In genomic region chr11:6757373-6757967, GRCh38 we compare ENCODE assay signal across 9 cellular contexts. TPM values are rescaled to one million over a fixed set of nuclear protein-coding genes. Genes with fewer than 3 reads are reported as not detected.
DNase-seq lines count a peak whose midpoint lies in the region; ATAC-seq and TF ChIP-seq lines count a peak whose summit lies in the region.
"Had no signal": no experiment of that assay in that cellular context is flagged by ENCODE, and none has a peak within 500 bp of the region (broad histone marks: within the 10 kb centered on the region; RNA-seq: fewer than 3 reads in every experiment).

No MANE protein-coding gene starts in this region.

- DNase-seq in AG09309 (ENCODE audit: low read depth) (peak; percentile 27), GM13976 (ENCODE audit: low spot score) (peak; percentile 32), RKO (ENCODE audit: low spot score) (peak; percentile 70), glomerular visceral epithelial cell (ENCODE audit: extremely low spot score) (peak; percentile 39), progenitor cell of endocrine pancreas (ENCODE audit: low spot score, unreplicated experiment) (peak; percentile 16)
- peak; percentile 38 for DNase-seq in activated gamma-delta T cell treated with anti-CD3 and anti-CD28 coated beads, Interleukin-2, amount 50 U/mL, for 16 hours (ENCODE audit: low read depth)

- H3K36me3 Mint-ChIP-seq in progenitor cell of endocrine pancreas (ENCODE audit: insufficient read depth), result no peaks in the 10 kb centered on the region

- H3K27me3 Mint-ChIP-seq in progenitor cell of endocrine pancreas, result no peaks in the 10 kb centered on the region

- H3K4me3 Mint-ChIP-seq in progenitor cell of endocrine pancreas (ENCODE audit: low read depth), result no peak overlapping the region

- peaks cover 15% of the 10 kb centered on the region for H3K4me1 Mint-ChIP-seq in progenitor cell of endocrine pancreas (ENCODE audit: low read depth)

- TF ChIP-seq CTCF in AG09309 (IDR thresholded peaks at IDR 0.05; ENCODE audit: control insufficient read depth, insufficient read depth, low read depth, low read length, missing control alignments) (peak; percentile 72), GM13976 (IDR thresholded peaks at IDR 0.05; ENCODE audit: borderline replicate concordance, control extremely low read depth, extremely low read depth, insufficient read depth, missing control alignments) (peak; percentile 69), progenitor cell of endocrine pancreas (IDR thresholded peaks at IDR 0.05; ENCODE audit: unreplicated experiment) (peak; percentile 67)

- ATAC-seq in HG03280 (IDR thresholded peaks at IDR 0.05; ENCODE audit: unreplicated experiment), result peak; percentile 62
- no peak for ATAC-seq in HG02763 (IDR thresholded peaks at IDR 0.05; ENCODE audit: unreplicated experiment)

- H3K27ac Mint-ChIP-seq in progenitor cell of endocrine pancreas, result no peak overlapping the region

- H3K4me3 ChIP-seq in AG09309 (ENCODE audit: control insufficient read depth, low read depth, low read length), result no peak overlapping the region

- H3K9me3 Mint-ChIP-seq in progenitor cell of endocrine pancreas (ENCODE audit: low read depth), result peaks cover 2% of the 10 kb centered on the region

- in situ Hi-C loops in GM13976 (cut with MboI; ENCODE audit: low sequenced_read_pairs, unreplicated experiment), result no loop called here

RNA-seq across cellular contexts. Expression of gene OR2AG2, which starts 14.3 kb away (rescaled TPM):
- 0.48 and 1.0 TPM in 2 replicates for total RNA-seq in progenitor cell of endocrine pancreas

RNA-seq across cellular contexts. Expression of gene OR2AG1, which starts 25.4 kb away (rescaled TPM):
- total RNA-seq in progenitor cell of endocrine pancreas, result not detected in 2 replicates
- total RNA-seq: urinary bladder had no signal

RNA-seq across cellular contexts. Expression of gene OR6A2, which starts 42.0 kb away (rescaled TPM):
- 0.13 and 0.24 TPM in 2 replicates for total RNA-seq in progenitor cell of endocrine pancreas

Comparison
In these comparisons a context has a peak if more than half of its experiments do, and no peak if none do; other contexts are left out.
1. DNase-seq: peak in every context shown above with its lines; median percentile 70 in RKO; 39 in glomerular visceral epithelial cell; 38 in activated gamma-delta T cell treated with anti-CD3 and anti-CD28 coated beads, Interleukin-2, amount 50 U/mL, for 16 hours; 32 in GM13976; 27 in AG09309; 16 in progenitor cell of endocrine pancreas.